In genomic region chr22:35257321-35258143, GRCh38 we compare ENCODE assay signal across 8 cellular contexts. TPM values are rescaled to one million over a fixed set of nuclear protein-coding genes. Genes with fewer than 3 reads are reported as not detected.
DNase-seq lines count a peak whose midpoint lies in the region; ATAC-seq, FAIRE-seq and TF ChIP-seq lines count a peak whose summit lies in the region.

HMGXB4 (plus strand) TSS chr22:35257493; CDS start chr22:35262391, 4,898 bp downstream.

- H3K79me2 ChIP-seq in OCI-LY3 (ENCODE audit: low read length) = peaks cover 55% of the 10 kb centered on the region
- H3K79me2 ChIP-seq in endothelial cell of umbilical vein (ENCODE audit: control insufficient read depth, insufficient read depth, low read length) = peaks cover 35% of the 10 kb centered on the region

- H3K9me3 Mint-ChIP-seq in mesothelial cell of epicardium = no peaks in the 10 kb centered on the region

- CTCF ChIA-PET in endothelial cell of umbilical vein (lab: Charles Lee) = interaction anchor here (1.4 kb wide), 2 partner anchors 8 to 26 kb away, joined by 4 to 9 read pairs; no protein-coding TSS in a partner anchor

- peaks cover 23% of the 10 kb centered on the region for H4K20me1 ChIP-seq in OCI-LY3 (ENCODE audit: insufficient read depth, low read length)
- no peaks in the 10 kb centered on the region for H4K20me1 ChIP-seq in endothelial cell of umbilical vein (replicated peaks; ENCODE audit: control insufficient read depth, extremely low read depth, insufficient read depth, low read length)

- H3K27me3 ChIP-seq in OCI-LY3 (ENCODE audit: low read depth, low read length) (no peaks in the 10 kb centered on the region), endothelial cell of umbilical vein (ENCODE audit: control insufficient read depth in 2 of 2, insufficient read depth in 2 of 2, low read length in 2 of 2) (peaks cover 2 to 3% of the 10 kb centered on the region in 2 experiments)

- H3K4me2 ChIP-seq in OCI-LY3 (ENCODE audit: low read length) (peak within 1 kb of the TSS; percentile 96), endothelial cell of umbilical vein (ENCODE audit: insufficient read depth, low read length) (peak within 1 kb of the TSS; percentile 94)

- H3K27ac Mint-ChIP-seq in mesothelial cell of epicardium = peak within 1 kb of the TSS; percentile 98

- 0 out of 2 replicates have a peak, but pooled peaks have one; percentile 11 for TF ChIP-seq CTCF in OCI-LY3 (IDR thresholded peaks at IDR 0.05; ENCODE audit: low read depth, low read length)
- TF ChIP-seq CTCF in endothelial cell of umbilical vein (IDR thresholded peaks at IDR 0.05; ENCODE audit: extremely low read depth in 1 of 2, insufficient read depth in 1 of 2, low read depth in 1 of 2, low read length in 2 of 2) = peak in 1 of 2 donors; percentile 15
- no peak for TF ChIP-seq CTCF in mesothelial cell of epicardium (IDR thresholded peaks at IDR 0.05; ENCODE audit: unreplicated experiment)

- H2AFZ ChIP-seq in OCI-LY3 (ENCODE audit: low read depth, low read length) (peak within 1 kb of the TSS; percentile 100), endothelial cell of umbilical vein (ENCODE audit: low read depth, low read length) (peak within 1 kb of the TSS; percentile 96)

- H3K36me3 ChIP-seq in OCI-LY3 (replicated peaks; ENCODE audit: low read depth, low read length) (peaks cover 31% of the 10 kb centered on the region), endothelial cell of umbilical vein (ENCODE audit: control insufficient read depth in 2 of 2, extremely low read depth in 1 of 2, insufficient read depth in 2 of 2, low read length in 2 of 2) (peaks cover 0 to 5% of the 10 kb centered on the region in 2 experiments)

- DNase-seq in D341Med (ENCODE audit: low spot score) (peak; percentile 94), HTR-8/SVneo (ENCODE audit: insufficient read length, low spot score) (peak; percentile 79), endothelial cell of umbilical vein (ENCODE audit: low read depth, low spot score) (peak; percentile 83), mesothelial cell of epicardium (ENCODE audit: low spot score in 2 of 2, unreplicated experiment in 2 of 2) (peak; percentile 79 to 87)
- DNase-seq in activated CD8-positive, alpha-beta memory T cell treated with anti-CD3 and anti-CD28 coated beads, Interleukin-2, amount 50 U/mL, for 48 hours = peak; percentile 90
- peak; percentile 75 to 76 for DNase-seq in stimulated activated CD8-positive, alpha-beta memory T cell treated with anti-CD3 and anti-CD28 coated beads, Interleukin-15, amount 100 ng/mL, for 4 hours (ENCODE audit: low read depth in 2 of 2)

- POLR2A ChIA-PET in endothelial cell of umbilical vein (lab: Charles Lee) = interaction anchor here (1.3 kb wide), 1 partner anchor 42 kb away, joined by 4 read pairs; the partner anchor contains the start of gene TOM1

- peak within 1 kb of the TSS; percentile 91 for H3K9ac ChIP-seq in OCI-LY3 (ENCODE audit: low read length)
- H3K9ac ChIP-seq in endothelial cell of umbilical vein (replicated peaks; ENCODE audit: extremely low read depth, insufficient read depth, low read length) = peak within 1 kb of the TSS; percentile 96

- no peaks in the 10 kb centered on the region for H3K27me3 Mint-ChIP-seq in mesothelial cell of epicardium (ENCODE audit: low read depth)

- H3K9me3 ChIP-seq in OCI-LY3 (ENCODE audit: insufficient read depth, low read length) = no peaks in the 10 kb centered on the region
- H3K9me3 ChIP-seq in endothelial cell of umbilical vein (replicated peaks; ENCODE audit: control insufficient read depth, insufficient read depth, low read length) = no peaks in the 10 kb centered on the region

- H3K4me3 Mint-ChIP-seq in mesothelial cell of epicardium = peak within 1 kb of the TSS; percentile 93

- intact Hi-C loops in endothelial cell of umbilical vein (cut with micrococcal nuclease) = no loop called here

- FAIRE-seq in HTR-8/SVneo (lab: Jason Lieb, UNC) (no peak), endothelial cell of umbilical vein (lab: Jason Lieb, UNC) (peak; percentile 67)

- peaks cover 3% of the 10 kb centered on the region for H3K9me1 ChIP-seq in endothelial cell of umbilical vein (replicated peaks; ENCODE audit: control insufficient read depth, extremely low read depth, insufficient read depth, low read length)

- H3K4me3 ChIP-seq in OCI-LY3 (ENCODE audit: low read length) (peak within 1 kb of the TSS; percentile 92), endothelial cell of umbilical vein (replicated peaks in 1 of 3; ENCODE audit: insufficient read depth in 1 of 3, low read depth in 1 of 3, low read length in 3 of 3) (peak within 1 kb of the TSS; percentile 77 to 96 (median 92))

- peak; percentile 75 for ATAC-seq in GM21367 (IDR thresholded peaks at IDR 0.05; ENCODE audit: unreplicated experiment)

- H3K4me1 ChIP-seq in OCI-LY3 (ENCODE audit: low read length) (peaks cover 17% of the 10 kb centered on the region), endothelial cell of umbilical vein (ENCODE audit: control insufficient read depth, extremely low read depth, insufficient read depth, low read length) (peaks cover 12% of the 10 kb centered on the region)

- dilution Hi-C loops in endothelial cell of umbilical vein (cut with MboI; ENCODE audit: extremely low pct_ligation_motif_present, low sequenced_read_pairs) = no loop called here

- H3K4me1 Mint-ChIP-seq in mesothelial cell of epicardium = peaks cover 22% of the 10 kb centered on the region

- BruUV-seq in endothelial cell of umbilical vein (replicated peaks; lab: Mats Ljungman, UMichigan) = TSS peak; percentile 59

- peak; percentile 25 for TF ChIP-seq POLR2A in endothelial cell of umbilical vein (IDR thresholded peaks at IDR 0.05; ENCODE audit: low read depth, low read length)

- H3K36me3 Mint-ChIP-seq in mesothelial cell of epicardium = no peaks in the 10 kb centered on the region

- H3K27ac ChIP-seq in OCI-LY3 (ENCODE audit: low read length) (peak within 1 kb of the TSS; percentile 68), endothelial cell of umbilical vein (ENCODE audit: insufficient read depth, low read depth, low read length) (peak within 1 kb of the TSS; percentile 80)

TF ChIP-seq in endothelial cell of umbilical vein, 7 proteins besides CTCF, POLR2A, EP300 and RAD21:
- TF ChIP-seq POLR2AphosphoS5 (IDR thresholded peaks at IDR 0.05; ENCODE audit: insufficient read depth, low read depth, low read length) (no peak), GATA2 (IDR thresholded peaks at IDR 0.05; ENCODE audit: insufficient read depth, insufficient read length, low read depth, low read length) (no peak), EZH2 (IDR thresholded peaks at IDR 0.05; ENCODE audit: borderline replicate concordance, low read depth, low read length, severe bottlenecking) (no peak)
TF ChIP-seq in endothelial cell of umbilical vein: peak in this region for 0.

RNA-seq across cellular contexts. Expression of gene HMGXB4, which starts in this region (rescaled TPM):
- total RNA-seq in endothelial cell of umbilical vein (29.5 and 30.5 TPM in 2 replicates), mesothelial cell of epicardium (35.4 to 38.2 TPM (median 36.6 TPM) in 3 replicates)
- polyA plus RNA-seq in endothelial cell of umbilical vein = 11.1 and 12.2 TPM in 2 replicates
- polyA plus RNA-seq in endothelial cell of umbilical vein (2011; cell fraction: cytosol; rRNA removed) = 15.1 and 16.1 TPM in 2 replicates
- polyA plus RNA-seq in endothelial cell of umbilical vein (2011; cell fraction: nucleus; rRNA removed) = 28.3 and 44.3 TPM in 2 replicates
- 15.4 and 19.6 TPM in 2 replicates for polyA plus RNA-seq in endothelial cell of umbilical vein (2012)
- polyA minus RNA-seq in endothelial cell of umbilical vein = 38.6 and 43.1 TPM in 2 replicates
- polyA minus RNA-seq in endothelial cell of umbilical vein (2011; cell fraction: cytosol; rRNA and poly(A)+ RNA removed) = 10.9 TPM
- 72.8 and 106 TPM in 2 replicates for polyA minus RNA-seq in endothelial cell of umbilical vein (2011; cell fraction: nucleus; rRNA and poly(A)+ RNA removed)

Comparison
In these comparisons a context has a peak if more than half of its experiments do, and no peak if none do; other contexts are left out.
1. Peak in every context shown above with its lines: DNase-seq, ATAC-seq, H3K4me3 ChIP-seq and H3K27ac ChIP-seq.